Comparison of ENCODE assay signal across 14 cellular contexts in genomic region chr3:4425707-4426106, GRCh38. TPM values are rescaled to one million over a fixed set of nuclear protein-coding genes. Genes with fewer than 3 reads are reported as not detected.
DNase-seq lines count a peak whose midpoint lies in the region; ATAC-seq, FAIRE-seq and TF ChIP-seq lines count a peak whose summit lies in the region.
"Had no signal": no experiment of that assay in that cellular context is flagged by ENCODE, and none has a peak within 500 bp of the region (broad histone marks: within the 10 kb centered on the region; RNA-seq: fewer than 3 reads in every experiment).

No MANE protein-coding gene starts in this region.

- POLR2A ChIA-PET in GM12878 (lab: Charles Lee): interaction anchor here (0.9 to 2.4 kb wide), 2 partner anchors 16 to 28 kb away, joined by 4 to 8 read pairs; no protein-coding TSS in a partner anchor

- no TSS peak for BruUV-seq in GM12878 (replicated peaks; lab: Mats Ljungman, UMichigan)

- intact Hi-C loops in GM12878 (cut with micrococcal nuclease; ENCODE audit: unreplicated experiment): loop anchor here (5.0 kb wide), 2 partner anchors 67 to 82 kb away; partner anchors contain the start of gene ITPR1
- intact Hi-C loops in Right ventricle myocardium superior (cut with DNase I): no loop called here

- peak in 1 of 2 experiments; percentile 15; a peak in 1 of 4 replicates for TF ChIP-seq EP300 in GM12878 (IDR thresholded peaks at IDR 0.05; ENCODE audit: borderline replicate concordance in 1 of 2, control insufficient read depth in 1 of 2, low read depth in 2 of 2, low read length in 2 of 2)

- CTCF ChIA-PET in GM12878 (lab: Yijun Ruan, JAX): interaction anchor here (1.7 kb wide), 1 partner anchor 208 kb away, joined by 5 read pairs; no protein-coding TSS in a partner anchor

- no peak overlapping the region for H3K4me2 ChIP-seq in GM12878 (ENCODE audit: control insufficient read depth, insufficient read depth)

- no peak overlapping the region; the same call in 1 of the 2 replicates for H2AFZ ChIP-seq in GM12878 (ENCODE audit: control insufficient read depth, low read depth, low read length)

- peak; percentile 51 for ATAC-seq in GM18868 (IDR thresholded peaks at IDR 0.05; ENCODE audit: unreplicated experiment)
- ATAC-seq in HG02981 (IDR thresholded peaks at IDR 0.05; ENCODE audit: unreplicated experiment): peak; percentile 35
- ATAC-seq in GM12878: peak; percentile 67
- ATAC-seq in Right ventricle myocardium superior (ENCODE audit: poor library complexity): no peak
- ATAC-seq in GM21737 (IDR thresholded peaks at IDR 0.05; ENCODE audit: unreplicated experiment): no peak

- WGBS in GM12878 (ENCODE audit: insufficient coverage, insufficient replicate concordance, low lambda C conversion rate, missing lambda C conversion rate): 56% methylated on average over 4 of the region's 4 CpGs

- in situ Hi-C loops in GM12878 (cut with MboI): no loop called here

- no peaks in the 10 kb centered on the region for H4K20me1 ChIP-seq in GM12878 (ENCODE audit: control insufficient read depth, insufficient read depth)

- DNase-seq in GM12878 (ENCODE audit: low read depth, low spot score) (no peak), AG20443 (ENCODE audit: low spot score) (no peak), Right ventricle myocardium superior (no peak), HTR-8/SVneo (ENCODE audit: insufficient read length, low spot score) (no peak)
- DNase-seq in stimulated activated CD4-positive, alpha-beta T cell treated with anti-CD3 and anti-CD28 coated beads, Interleukin-15, amount 100 ng/mL, for 24 hours: peak; percentile 54
- DNase-seq: DMS153, KG1, kidney glomerular epithelial cell, upper lobe of left lung had no signal

- no peaks in the 10 kb centered on the region for H3K79me2 ChIP-seq in GM12878 (ENCODE audit: control insufficient read depth, insufficient read depth, low read length)

- SMC1A ChIA-PET in GM12878 (lab: Charles Lee; ENCODE audit: uncharacterized antibody, unreplicated experiment): interaction anchor here (1.1 to 3.3 kb wide), 7 partner anchors 9 to 75 kb away, joined by 5 to 16 read pairs (median 6); partner anchors contain the start of gene SUMF1

- no peaks in the 10 kb centered on the region for H3K36me3 ChIP-seq in GM12878 (ENCODE audit: control insufficient read depth in 2 of 2, insufficient read depth in 2 of 2, low read length in 1 of 2)
- H3K36me3 ChIP-seq: ascending aorta, upper lobe of left lung had no signal

- H3K27me3 ChIP-seq in GM12878 (replicated peaks in 1 of 2; ENCODE audit: control insufficient read depth in 2 of 2, insufficient read depth in 2 of 2, low read length in 1 of 2): no peaks in the 10 kb centered on the region
- H3K27me3 ChIP-seq: ascending aorta, upper lobe of left lung had no signal

- peaks cover 11% of the 10 kb centered on the region for H3K4me1 ChIP-seq in GM12878 (ENCODE audit: control insufficient read depth, insufficient read depth, low read length)

- H3K27ac ChIP-seq in GM12878 (ENCODE audit: control insufficient read depth, insufficient read depth): peak overlapping the region; percentile 33; the same call in 1 of the 2 replicates
- H3K27ac ChIP-seq: upper lobe of left lung had no signal

- FAIRE-seq in GM12878 (lab: Jason Lieb, UNC) (no peak), HTR-8/SVneo (lab: Jason Lieb, UNC) (no peak)
- FAIRE-seq: H1 had no signal

- no peak for TF ChIP-seq RAD21 in GM12878 (IDR thresholded peaks at IDR 0.05; ENCODE audit: insufficient read depth, low read depth, low read length)

- H3K9me3 ChIP-seq in GM12878 (replicated peaks; ENCODE audit: control insufficient read depth, insufficient read depth, low read length): peaks cover 1% of the 10 kb centered on the region; the same call in 2 of the 3 replicates
- H3K9me3 ChIP-seq: ascending aorta, upper lobe of left lung had no signal

- TF ChIP-seq CTCF in GM12878 (IDR thresholded peaks at IDR 0.05 in 2 of 3, conservative IDR thresholded peaks at IDR 0.05 in 1 of 3; ENCODE audit: control insufficient read depth in 2 of 3, extremely low read depth in 1 of 3, insufficient read depth in 1 of 3, low read depth in 3 of 3, low read length in 3 of 3): no peak

- no peak overlapping the region for H3K4me3 ChIP-seq in GM12878
- H3K4me3 ChIP-seq: ascending aorta, upper lobe of left lung had no signal

- no peak for TF ChIP-seq POLR2A in GM12878 (IDR thresholded peaks at IDR 0.05; ENCODE audit: low read depth, low read length)

- no peak overlapping the region for H3K9ac ChIP-seq in GM12878 (ENCODE audit: control insufficient read depth, insufficient read depth, low read length)

- RAD21 ChIA-PET in GM12878 (lab: Charles Lee; ENCODE audit: unreplicated experiment): interaction anchor here (1.1 to 4.4 kb wide), 5 partner anchors 16 to 330 kb away, joined by 4 to 19 read pairs (median 5); partner anchors contain the start of gene ITPR1

TF ChIP-seq in GM12878, 131 proteins besides CTCF, POLR2A, EP300 and RAD21 (continues in another document):
- TF ChIP-seq CHD1 (IDR thresholded peaks at IDR 0.05; ENCODE audit: low read depth, low read length) (no peak), ZNF687 (IDR thresholded peaks at IDR 0.05) (peak; percentile 97), MTA2 (IDR thresholded peaks at IDR 0.05; ENCODE audit: low read depth) (0 out of 2 replicates have a peak, but pooled peaks have one; percentile 37), RELB (IDR thresholded peaks at IDR 0.05; ENCODE audit: low read depth) (peak; percentile 76)

RNA-seq across cellular contexts. Expression of gene SUMF1, which starts 41.4 kb away (rescaled TPM):
- total RNA-seq in GM12878 (2013; cell fraction: nucleolus; rRNA removed): 34.2 and 35.2 TPM in 2 replicates
- total RNA-seq in GM12878 (2014; rRNA removed) (12.7 and 15.0 TPM in 2 replicates), GM12878 (2014; rRNA removed; fragmentation: Illumina TruSeq; extraction: Trizol) (7.6 and 8.1 TPM in 2 replicates), GM12878 (2021) (9.0 and 9.5 TPM in 2 replicates), Right ventricle myocardium superior (7.6 TPM)
- polyA plus RNA-seq in GM12878 (2011; ENCODE audit: low read depth): 4.4 TPM
- polyA plus RNA-seq in GM12878 (2011; rRNA removed) (4.6 TPM in 2 replicates), GM12878 (2014; fragmentation: Illumina TruSeq; extraction: Trizol) (6.0 and 7.4 TPM in 2 replicates), GM12878 (2014; fragmentation: Nextera tagmentation; extraction: Ambion mirVana) (1 to 10 TPM; 3.2 to 3.5 TPM), GM12878 (2014; rRNA removed) (7.1 and 10.8 TPM in 2 replicates), GM12878 (2016; fragmentation: Nextera tagmentation; extraction: Ambion mirVana) (10 to 100 TPM; 13.7 to 14.3 TPM)
- 4.1 and 5.4 TPM in 2 replicates for polyA plus RNA-seq in GM12878 (2011; cell fraction: cytosol; rRNA removed)
- polyA plus RNA-seq in GM12878 (2011; cell fraction: nucleus; rRNA removed): 3.3 and 4.2 TPM in 2 replicates
- polyA plus RNA-seq in GM12878 (2012): 5.4 and 6.0 TPM in 2 replicates
- polyA minus RNA-seq in GM12878 (2011; rRNA and poly(A)+ RNA removed): 6.6 and 7.8 TPM in 2 replicates
- polyA minus RNA-seq in GM12878 (2011; cell fraction: cytosol; rRNA and poly(A)+ RNA removed): 1.5 and 2.8 TPM in 2 replicates
- 9.2 and 18.7 TPM in 2 replicates for polyA minus RNA-seq in GM12878 (2011; cell fraction: nucleus; rRNA and poly(A)+ RNA removed)

Comparison
In these comparisons a context has a peak if more than half of its experiments do, and no peak if none do; other contexts are left out.
1. ATAC-seq: peak in GM18868 (single experiment), HG02981 (single experiment) and GM12878 (single experiment); none in Right ventricle myocardium superior (single experiment) and GM21737 (single experiment).